ENCODE assay signal across 8 cellular contexts in the genomic region with DNA sequence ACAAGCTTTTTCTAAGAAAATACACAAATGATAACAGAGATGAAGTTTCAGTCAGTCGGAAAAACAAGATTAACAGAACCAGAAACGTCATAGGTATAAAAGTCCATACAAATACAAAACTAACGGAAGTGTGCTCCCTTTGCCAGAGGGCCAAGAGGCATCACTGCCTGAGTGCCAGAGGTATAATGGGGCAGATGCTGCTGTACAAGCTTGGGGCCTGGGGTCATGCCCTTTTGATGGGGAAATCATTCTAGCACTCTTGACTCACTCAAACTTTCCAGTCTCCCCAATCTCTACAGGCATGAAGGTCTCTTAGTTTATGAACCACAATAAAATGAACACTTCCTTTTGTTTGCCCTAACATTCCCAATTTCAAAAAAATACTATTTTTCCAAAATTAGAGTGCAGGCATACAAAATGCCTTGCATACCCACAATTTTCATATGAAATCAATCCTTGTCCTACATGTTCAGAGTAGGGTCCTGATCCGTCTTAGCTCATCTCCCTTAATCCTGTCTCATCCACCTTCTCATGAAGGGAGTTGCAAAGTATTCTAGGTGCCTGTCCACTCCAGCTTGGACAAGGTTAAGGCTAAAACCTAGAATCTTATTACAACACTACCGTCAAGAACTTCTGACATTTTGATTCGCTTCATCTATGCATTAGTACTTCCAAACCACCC. TPM values are rescaled to one million over a fixed set of nuclear protein-coding genes. Genes with fewer than 3 reads are reported as not detected.
DNase-seq lines count a peak whose midpoint lies in the region; ATAC-seq and TF ChIP-seq lines count a peak whose summit lies in the region.

No MANE protein-coding gene starts in this region.

- peak; percentile 29 for TF ChIP-seq POLR2A in right lobe of liver (IDR thresholded peaks at IDR 0.05)

- H3K4me1 ChIP-seq in heart right ventricle, result peaks cover 0 to 33% (median 29%) of the 10 kb centered on the region in 9 donors
- H3K4me1 ChIP-seq in right lobe of liver, result peaks cover 0 to 12% (median 3%) of the 10 kb centered on the region in 4 donors
- H3K4me1 ChIP-seq in urinary bladder (ENCODE audit: insufficient read depth), result no peaks in the 10 kb centered on the region

- peaks cover 0 to 49% (median 36%) of the 10 kb centered on the region in 9 donors for H3K36me3 ChIP-seq in heart right ventricle
- peaks cover 0 to 39% (median 15%) of the 10 kb centered on the region in 4 donors for H3K36me3 ChIP-seq in right lobe of liver
- peaks cover 5% of the 10 kb centered on the region for H3K36me3 ChIP-seq in urinary bladder (ENCODE audit: insufficient read depth)

- TF ChIP-seq CTCF in heart right ventricle (IDR thresholded peaks at IDR 0.05), result no peak
- TF ChIP-seq CTCF in right lobe of liver (IDR thresholded peaks at IDR 0.05), result no peak

- ATAC-seq in heart right ventricle (no peak), Right ventricle myocardium inferior (no peak), right lobe of liver (no peak), HG03571 (IDR thresholded peaks at IDR 0.05; ENCODE audit: unreplicated experiment) (no peak)

- DNase-seq in heart right ventricle (no peak), Right ventricle myocardium inferior (ENCODE audit: missing footprints) (no peak), amniotic epithelial cell (ENCODE audit: low read depth) (peak; percentile 46), right lobe of liver (no peak), SKM-1 (lab: John Stamatoyannopoulos, UW; ENCODE audit: unreplicated experiment) (no peak), DMS79 treated with DMSO at 0.1 percent for 48 hours (lab: John Stamatoyannopoulos, UW) (no peak)

- H3K27me3 ChIP-seq in heart right ventricle (no peaks in the 10 kb centered on the region), right lobe of liver (no peaks in the 10 kb centered on the region)

- intact Hi-C loops in heart right ventricle (cut with DNase I) (loop anchor here in 4 of 10 donors (5.0 to 10.0 kb wide), 2 partner anchors 39 to 143 kb away; partner anchors contain the start of gene ICMT (in 4 of the 4)), Right ventricle myocardium inferior (cut with DNase I) (loop anchor here (5.0 kb wide), 1 partner anchor 39 kb away; the partner anchor contains the start of gene ICMT), right lobe of liver (cut with DNase I) (no loop called here)

- H3K4me3 ChIP-seq in heart right ventricle, result peak overlapping the region in 9 of 10 donors; percentile 72 to 100 (median 89)
- H3K4me3 ChIP-seq in right lobe of liver, result peak overlapping the region; percentile 99 to 100 (median 100)
- peak overlapping the region; percentile 99 for H3K4me3 ChIP-seq in urinary bladder (ENCODE audit: low read depth, low read length)

- 66% methylated on average over 6 of the region's 6 CpGs for WGBS in heart right ventricle, 2 donors
- WGBS in right lobe of liver (ENCODE audit: insufficient coverage, low coverage, low lambda C conversion rate, missing lambda C conversion rate), result 34% methylated on average over 6 of the region's 6 CpGs
- WGBS in urinary bladder, result 61% methylated on average over 6 of the region's 6 CpGs

- H3K9me3 ChIP-seq in heart right ventricle (no peaks in the 10 kb centered on the region), right lobe of liver (no peaks in the 10 kb centered on the region)

- H3K27ac ChIP-seq in heart right ventricle, result peak overlapping the region in 1 of 10 donors; percentile 92
- H3K27ac ChIP-seq in right lobe of liver, result no peak overlapping the region
- H3K27ac ChIP-seq in urinary bladder (ENCODE audit: low read depth), result no peak overlapping the region

RNA-seq across cellular contexts. Expression of gene RPL22, which starts 1.5 kb away (rescaled TPM):
- total RNA-seq in heart right ventricle (100 to 1,000 TPM; 223 to 298 (median 273) TPM), Right ventricle myocardium inferior (264 TPM), right lobe of liver (100 to 1,000 TPM in 4 of 6 experiments, 10 to 100 TPM in 2; 45.4 to 156 (median 134) TPM), urinary bladder (229 TPM)
- polyA plus RNA-seq in heart right ventricle (100 to 1,000 TPM; 295 to 639 TPM), urinary bladder (509 TPM)

RNA-seq across cellular contexts. Expression of gene RNF207, which starts 8.0 kb away (rescaled TPM):
- total RNA-seq in heart right ventricle (100 to 1,000 TPM in 1 of 10 donors, 10 to 100 TPM in 9; 30.6 to 101 (median 67.4) TPM), Right ventricle myocardium inferior (54.6 TPM), right lobe of liver (10 to 100 TPM in 5 of 6 experiments, 1 to 10 TPM in 1; 8.4 to 20.5 (median 14.4) TPM), urinary bladder (12.8 TPM)
- polyA plus RNA-seq in heart right ventricle (100 to 1,000 TPM in 1 of 2 donors, 10 to 100 TPM in 1; 16.2 to 183 TPM), urinary bladder (14.1 TPM)

RNA-seq across cellular contexts. Expression of gene CHD5, which starts 17.8 kb away (rescaled TPM):
- total RNA-seq in heart right ventricle, result under 1 TPM; 0.02 to 0.78 (median 0.25) TPM
- polyA plus RNA-seq in heart right ventricle, result under 1 TPM; 0.01 to 0.07 TPM
- total RNA-seq in Right ventricle myocardium inferior, result 0.05 TPM
- total RNA-seq in right lobe of liver, result not detected
- total RNA-seq in urinary bladder, result 0.53 TPM
- 1.6 TPM for polyA plus RNA-seq in urinary bladder

RNA-seq across cellular contexts. Expression of gene ICMT, which starts 37.9 kb away (rescaled TPM):
- total RNA-seq in heart right ventricle (10 to 100 TPM; 47.9 to 81.0 (median 64.4) TPM), Right ventricle myocardium inferior (58.8 TPM), right lobe of liver (10 to 100 TPM; 15.9 to 28.5 (median 20.4) TPM), urinary bladder (61.6 TPM)
- polyA plus RNA-seq in heart right ventricle (10 to 100 TPM; 16.5 to 38.3 TPM), urinary bladder (46.3 TPM)

RNA-seq across cellular contexts. Expression of gene HES3, which starts 46.1 kb away (rescaled TPM):
- total RNA-seq in heart right ventricle (not detected), Right ventricle myocardium inferior (not detected), right lobe of liver (not detected), urinary bladder (not detected)
- polyA plus RNA-seq in heart right ventricle (not detected), urinary bladder (not detected)
